26 cellular contexts compared by ENCODE assay signal in genomic region chr17:29246638-29247037, GRCh38.
DNase-seq lines count a peak whose midpoint lies in the region; ATAC-seq and TF ChIP-seq lines count a peak whose summit lies in the region.
"Had no signal": no experiment of that assay in that cellular context is flagged by ENCODE, and none has a peak within 500 bp of the region (broad histone marks: within the 10 kb centered on the region; RNA-seq: fewer than 3 reads in every experiment).

CRYBA1 (plus strand) TSS chr17:29246859; CDS start chr17:29246864, 5 bp downstream.

- ATAC-seq in RWPE2 (ENCODE audit: low read depth) (peak; percentile 46; the same call in 2 of the 3 replicates), GM19023 (IDR thresholded peaks at IDR 0.05; ENCODE audit: unreplicated experiment) (no peak), HG03354 (IDR thresholded peaks at IDR 0.05; ENCODE audit: poor library complexity, severe bottlenecking, unreplicated experiment) (no peak)
- ATAC-seq: activated CD4-positive, CD25-positive, alpha-beta regulatory T cell treated with anti-CD3 and anti-CD28 coated beads, Interleukin-2, amount 50 U/mL, for 24 hours; naive thymus-derived CD8-positive, alpha-beta T cell had no signal

- no peaks in the 10 kb centered on the region for H3K36me3 ChIP-seq in RWPE2 (ENCODE audit: low read depth)
- H3K36me3 ChIP-seq: adrenal gland, prostate gland, stomach had no signal

- no peak within 1 kb of the TSS for H3K27ac ChIP-seq in RWPE2 (ENCODE audit: poor library complexity, severe bottlenecking)
- H3K27ac ChIP-seq: 22Rv1, adrenal gland, hepatocyte, PC-9, prostate gland, SK-N-MC, skin epidermis, stomach had no signal

- no peaks in the 10 kb centered on the region for H3K9me3 ChIP-seq in RWPE2 (ENCODE audit: severe bottlenecking)
- H3K9me3 ChIP-seq: adrenal gland, prostate gland, stomach had no signal

- H3K4me1 ChIP-seq in RWPE2 (ENCODE audit: insufficient read depth, poor library complexity, severe bottlenecking): peaks cover under 1% of the 10 kb centered on the region
- H3K4me1 ChIP-seq: prostate gland, stomach had no signal

- DNase-seq in DMS 273 (lab: John Stamatoyannopoulos, UW; ENCODE audit: unreplicated experiment) (peak; percentile 38), DMS 273 treated with DMSO at 0.1 percent for 48 hours (lab: John Stamatoyannopoulos, UW) (no peak), RWPE2 (ENCODE audit: low spot score) (no peak), foreskin fibroblast (peak; percentile 52 to 70), retina (peak; percentile 27), NCI-H1436 (lab: John Stamatoyannopoulos, UW) (no peak)
- DNase-seq: activated gamma-delta T cell; adrenal gland; C1 segment of cervical spinal cord; central memory CD4-positive, alpha-beta T cell; GDM1; mesendoderm; naive thymus-derived CD8-positive, alpha-beta T cell; NCI-H1436 treated with DMSO at 0.1 percent for 48 hours; NCI-H2171; NCI-H82; PC-9; stomach had no signal

- H3K4me3 ChIP-seq in RWPE2 (ENCODE audit: severe bottlenecking) (no peak within 1 kb of the TSS), foreskin fibroblast (ENCODE audit: low read depth in 1 of 2, low read length in 2 of 2) (no peak within 1 kb of the TSS)
- H3K4me3 ChIP-seq: adrenal gland, hepatocyte, PC-9, prostate gland, SK-N-MC, skin epidermis, stomach had no signal

- no peaks in the 10 kb centered on the region for H3K27me3 ChIP-seq in RWPE2 (ENCODE audit: insufficient read depth, poor library complexity, severe bottlenecking)
- H3K27me3 ChIP-seq: adrenal gland, hepatocyte, stomach had no signal

- TF ChIP-seq CTCF in RWPE2 (IDR thresholded peaks at IDR 0.05; ENCODE audit: poor library complexity, severe bottlenecking) (no peak), foreskin fibroblast (IDR thresholded peaks at IDR 0.05; ENCODE audit: low read depth, low read length) (no peak)

Comparison
In these comparisons a context has a peak if more than half of its experiments do, and no peak if none do; other contexts are left out.
1. DNase-seq: peak in DMS 273 (single experiment), foreskin fibroblast (2 of 2) and retina (single experiment); none in DMS 273 treated with DMSO at 0.1 percent for 48 hours (single experiment), RWPE2 (single experiment) and NCI-H1436 (single experiment).